Comparison of ENCODE assay signal across 17 cellular contexts in the genomic region with DNA sequence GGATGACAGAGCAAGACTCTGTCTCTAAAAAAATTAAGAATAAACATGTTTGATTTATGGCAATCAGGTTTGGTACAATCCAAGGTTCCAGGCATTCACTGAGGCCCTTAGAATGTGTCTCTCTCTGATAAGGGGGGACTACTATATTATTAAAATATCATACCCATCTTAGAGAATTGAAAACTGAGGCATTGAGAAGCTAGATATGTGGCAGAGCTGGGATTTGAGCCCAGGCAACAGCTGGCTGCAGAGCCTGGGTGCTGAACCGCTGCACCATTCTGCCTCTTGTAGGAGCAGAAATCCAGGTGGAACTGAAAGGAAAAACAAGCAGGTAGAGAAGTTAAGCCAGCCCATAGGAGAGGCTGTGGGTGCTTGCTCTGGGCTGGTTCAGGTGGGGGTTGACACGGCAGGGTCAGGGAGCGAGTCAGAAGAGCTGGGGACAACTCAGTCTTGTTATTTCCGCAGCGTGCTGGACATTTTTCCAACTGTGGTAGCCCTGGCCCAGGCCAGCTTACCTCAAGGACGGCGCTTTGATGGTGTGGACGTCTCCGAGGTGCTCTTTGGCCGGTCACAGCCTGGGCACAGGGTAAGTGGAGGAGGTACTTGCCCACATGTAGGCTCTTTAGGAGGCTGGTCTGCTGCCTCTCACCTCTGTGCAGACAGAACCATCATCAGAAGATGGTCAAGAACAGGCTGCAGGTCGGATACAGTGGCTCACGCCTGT.
"Had no signal": no experiment of that assay in that cellular context is flagged by ENCODE, and none has a peak within 500 bp of the region (broad histone marks: within the 10 kb centered on the region; RNA-seq: fewer than 3 reads in every experiment).

No MANE protein-coding gene starts in this region.

- H3K36me3 ChIP-seq: pancreas, prostate gland, thoracic aorta, transverse colon had no signal

- H3K9me3 ChIP-seq: pancreas, prostate gland, thoracic aorta, transverse colon had no signal

- DNase-seq: effector memory CD8-positive, alpha-beta T cell; foreskin melanocyte; left colon; left ventricle myocardium superior; mesendoderm; naive B cell; occipital lobe; pancreas; small intestine; stimulated activated CD4-positive, alpha-beta T cell treated with anti-CD3 and anti-CD28 coated beads, Interleukin-12 subunit alpha, Interleukin-12 subunit beta, amount 100 ng/mL, for 4 hours; stimulated activated naive CD4-positive, alpha-beta T cell; stomach; substantia nigra; transverse colon had no signal

- H3K27me3 ChIP-seq: hepatocyte, pancreas, stomach, transverse colon had no signal

- H3K4me1 ChIP-seq: pancreas, prostate gland had no signal

- H3K27ac ChIP-seq: hepatocyte, pancreas, prostate gland, stomach, thoracic aorta, transverse colon had no signal

- ATAC-seq: effector memory CD8-positive, alpha-beta T cell; left colon; left ventricle myocardium superior; pancreas had no signal

- H3K4me3 ChIP-seq: hepatocyte, pancreas, prostate gland, stomach, thoracic aorta, transverse colon had no signal
